1 cellular context compared by ENCODE assay signal in genomic region chr2:15560404-15560987, GRCh38.
TF ChIP-seq lines count a peak whose summit lies in the region.

No MANE protein-coding gene starts in this region.

TF ChIP-seq in HepG2, 621 proteins besides CTCF, POLR2A, EP300 and RAD21 (continues in another document):
- 0 out of 2 replicates have a peak, but pooled peaks have one; percentile 41 for TF ChIP-seq ZNF646 (CRISPR knock-in tag; IDR thresholded peaks at IDR 0.05)
- peak; percentile 37; the same call in 1 of the 2 replicates for TF ChIP-seq ZBTB10 (CRISPR knock-in tag; IDR thresholded peaks at IDR 0.05; ENCODE audit: borderline replicate concordance)
- no peak for TF ChIP-seq TFDP2 (CRISPR knock-in tag; IDR thresholded peaks at IDR 0.05)
- TF ChIP-seq FOXA3 (CRISPR knock-in tag; IDR thresholded peaks at IDR 0.05) = no peak
- 0 out of 2 replicates have a peak, but pooled peaks have one; percentile 5 for TF ChIP-seq ZSCAN22 (CRISPR knock-in tag; IDR thresholded peaks at IDR 0.05)
- TF ChIP-seq HBP1 (CRISPR knock-in tag; IDR thresholded peaks at IDR 0.05; ENCODE audit: low read depth) = 0 out of 2 replicates have a peak, but pooled peaks have one; percentile 21
- TF ChIP-seq ZNF883 (CRISPR knock-in tag; IDR thresholded peaks at IDR 0.05; ENCODE audit: not compliant biosample characterization) = peak; percentile 12
- TF ChIP-seq PRDM10 (CRISPR knock-in tag; IDR thresholded peaks at IDR 0.05; ENCODE audit: low read depth) = no peak
- no peak for TF ChIP-seq HNRNPLL (IDR thresholded peaks at IDR 0.05; ENCODE audit: low read depth, low read length, poor library complexity, severe bottlenecking)
- no peak for TF ChIP-seq GTF3A (CRISPR knock-in tag; conservative IDR thresholded peaks at IDR 0.05)
- 0 out of 2 replicates have a peak, but pooled peaks have one; percentile 1 for TF ChIP-seq NCOA1 (CRISPR knock-in tag; IDR thresholded peaks at IDR 0.05)
- 0 out of 2 replicates have a peak, but pooled peaks have one; percentile 5 for TF ChIP-seq ZNF709 (CRISPR knock-in tag; IDR thresholded peaks at IDR 0.05)
- no peak for TF ChIP-seq MNT (IDR thresholded peaks at IDR 0.05)
- TF ChIP-seq ZNF616 (CRISPR knock-in tag; IDR thresholded peaks at IDR 0.05; ENCODE audit: low read depth) = 0 out of 2 replicates have a peak, but pooled peaks have one; percentile 40
- TF ChIP-seq UBTF (CRISPR knock-in tag; IDR thresholded peaks at IDR 0.05) = peak; percentile 14; the same call in 1 of the 2 replicates
- 0 out of 2 replicates have a peak, but pooled peaks have one; percentile 30 for TF ChIP-seq MAF1 (CRISPR knock-in tag; IDR thresholded peaks at IDR 0.05; ENCODE audit: borderline replicate concordance)
- TF ChIP-seq DNMT3B (CRISPR knock-in tag; conservative IDR thresholded peaks at IDR 0.05) = peak; percentile 44; the same call in 1 of the 2 replicates
- 0 out of 2 replicates have a peak, but pooled peaks have one; percentile 45 for TF ChIP-seq E2F2 (CRISPR knock-in tag; IDR thresholded peaks at IDR 0.05; ENCODE audit: borderline replicate concordance)
